Comparison of ENCODE assay signal across 2 cellular contexts in the genomic region with DNA sequence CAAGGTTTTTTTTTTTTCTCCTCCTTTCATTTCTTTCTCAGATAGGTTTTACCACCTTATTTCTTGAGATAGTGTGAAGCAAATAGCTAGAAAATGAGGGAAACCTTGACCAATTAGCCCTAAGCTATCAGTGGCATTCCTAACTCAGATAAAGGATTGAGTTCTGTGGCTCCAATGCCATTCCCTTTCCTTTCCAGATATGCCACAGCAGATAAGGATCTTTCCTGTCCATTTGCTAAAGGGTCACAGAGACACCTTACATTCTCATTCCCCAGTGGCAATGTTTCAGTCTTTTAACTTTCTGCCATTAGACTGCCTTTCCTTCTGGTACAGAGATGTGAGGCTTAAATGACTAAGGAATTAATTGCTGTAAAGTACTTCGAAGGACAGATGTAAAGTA.
TF ChIP-seq lines count a peak whose summit lies in the region.

No MANE protein-coding gene starts in this region.

TF ChIP-seq in SK-N-SH, 30 proteins besides CTCF, POLR2A, EP300 and RAD21 (continued from another document):
- TF ChIP-seq, protein P1, sequence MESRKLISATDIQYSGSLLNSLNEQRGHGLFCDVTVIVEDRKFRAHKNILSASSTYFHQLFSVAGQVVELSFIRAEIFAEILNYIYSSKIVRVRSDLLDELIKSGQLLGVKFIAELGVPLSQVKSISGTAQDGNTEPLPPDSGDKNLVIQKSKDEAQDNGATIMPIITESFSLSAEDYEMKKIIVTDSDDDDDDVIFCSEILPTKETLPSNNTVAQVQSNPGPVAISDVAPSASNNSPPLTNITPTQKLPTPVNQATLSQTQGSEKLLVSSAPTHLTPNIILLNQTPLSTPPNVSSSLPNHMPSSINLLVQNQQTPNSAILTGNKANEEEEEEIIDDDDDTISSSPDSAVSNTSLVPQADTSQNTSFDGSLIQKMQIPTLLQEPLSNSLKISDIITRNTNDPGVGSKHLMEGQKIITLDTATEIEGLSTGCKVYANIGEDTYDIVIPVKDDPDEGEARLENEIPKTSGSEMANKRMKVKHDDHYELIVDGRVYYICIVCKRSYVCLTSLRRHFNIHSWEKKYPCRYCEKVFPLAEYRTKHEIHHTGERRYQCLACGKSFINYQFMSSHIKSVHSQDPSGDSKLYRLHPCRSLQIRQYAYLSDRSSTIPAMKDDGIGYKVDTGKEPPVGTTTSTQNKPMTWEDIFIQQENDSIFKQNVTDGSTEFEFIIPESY (IDR thresholded peaks at IDR 0.05; ENCODE audit: borderline replicate concordance, low read depth) = no peak
- TF ChIP-seq FOXM1 (IDR thresholded peaks at IDR 0.05; ENCODE audit: low read depth) (no peak), TCF12 (IDR thresholded peaks at IDR 0.05) (peak; percentile 15; the same call in 1 of the 2 replicates), RCOR1 (IDR thresholded peaks at IDR 0.05; ENCODE audit: low read length) (peak; percentile 77), GATA2 (CRISPR knock-in tag; IDR thresholded peaks at IDR 0.05) (peak; percentile 93), CHD2 (IDR thresholded peaks at IDR 0.05; ENCODE audit: low read length, partially characterized antibody) (peak; percentile 48), FOXJ3 (CRISPR knock-in tag; IDR thresholded peaks at IDR 0.05) (peak; percentile 62; the same call in 1 of the 2 replicates)

TF ChIP-seq in SK-N-SH treated with all-trans-retinoic acid at 6 μM for 48 hours, 23 proteins besides CTCF, POLR2A, EP300 and RAD21 (continued from another document):
- TF ChIP-seq, protein P2, sequence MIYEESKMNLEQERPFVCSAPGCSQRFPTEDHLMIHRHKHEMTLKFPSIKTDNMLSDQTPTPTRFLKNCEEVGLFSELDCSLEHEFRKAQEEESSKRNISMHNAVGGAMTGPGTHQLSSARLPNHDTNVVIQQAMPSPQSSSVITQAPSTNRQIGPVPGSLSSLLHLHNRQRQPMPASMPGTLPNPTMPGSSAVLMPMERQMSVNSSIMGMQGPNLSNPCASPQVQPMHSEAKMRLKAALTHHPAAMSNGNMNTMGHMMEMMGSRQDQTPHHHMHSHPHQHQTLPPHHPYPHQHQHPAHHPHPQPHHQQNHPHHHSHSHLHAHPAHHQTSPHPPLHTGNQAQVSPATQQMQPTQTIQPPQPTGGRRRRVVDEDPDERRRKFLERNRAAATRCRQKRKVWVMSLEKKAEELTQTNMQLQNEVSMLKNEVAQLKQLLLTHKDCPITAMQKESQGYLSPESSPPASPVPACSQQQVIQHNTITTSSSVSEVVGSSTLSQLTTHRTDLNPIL (CRISPR knock-in tag; IDR thresholded peaks at IDR 0.05; ENCODE audit: low read depth) = no peak
- TF ChIP-seq ZNF70 (CRISPR knock-in tag; IDR thresholded peaks at IDR 0.05) = no peak
- no peak for TF ChIP-seq GLIS3 (CRISPR knock-in tag; IDR thresholded peaks at IDR 0.05)
- no peak for TF ChIP-seq SNAI2 (CRISPR knock-in tag; IDR thresholded peaks at IDR 0.05)
- no peak for TF ChIP-seq ZNF565 (CRISPR knock-in tag; conservative IDR thresholded peaks at IDR 0.05; ENCODE audit: low read depth)
- TF ChIP-seq TOX (CRISPR knock-in tag; IDR thresholded peaks at IDR 0.05; ENCODE audit: borderline replicate concordance) = no peak
- TF ChIP-seq, protein P3, sequence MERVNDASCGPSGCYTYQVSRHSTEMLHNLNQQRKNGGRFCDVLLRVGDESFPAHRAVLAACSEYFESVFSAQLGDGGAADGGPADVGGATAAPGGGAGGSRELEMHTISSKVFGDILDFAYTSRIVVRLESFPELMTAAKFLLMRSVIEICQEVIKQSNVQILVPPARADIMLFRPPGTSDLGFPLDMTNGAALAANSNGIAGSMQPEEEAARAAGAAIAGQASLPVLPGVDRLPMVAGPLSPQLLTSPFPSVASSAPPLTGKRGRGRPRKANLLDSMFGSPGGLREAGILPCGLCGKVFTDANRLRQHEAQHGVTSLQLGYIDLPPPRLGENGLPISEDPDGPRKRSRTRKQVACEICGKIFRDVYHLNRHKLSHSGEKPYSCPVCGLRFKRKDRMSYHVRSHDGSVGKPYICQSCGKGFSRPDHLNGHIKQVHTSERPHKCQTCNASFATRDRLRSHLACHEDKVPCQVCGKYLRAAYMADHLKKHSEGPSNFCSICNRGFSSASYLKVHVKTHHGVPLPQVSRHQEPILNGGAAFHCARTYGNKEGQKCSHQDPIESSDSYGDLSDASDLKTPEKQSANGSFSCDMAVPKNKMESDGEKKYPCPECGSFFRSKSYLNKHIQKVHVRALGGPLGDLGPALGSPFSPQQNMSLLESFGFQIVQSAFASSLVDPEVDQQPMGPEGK (CRISPR knock-in tag; IDR thresholded peaks at IDR 0.05; ENCODE audit: borderline replicate concordance) = no peak
- TF ChIP-seq ZC3H10 (CRISPR knock-in tag; IDR thresholded peaks at IDR 0.05) = no peak
- no peak for TF ChIP-seq ARNTL (CRISPR knock-in tag; IDR thresholded peaks at IDR 0.05; ENCODE audit: borderline replicate concordance, low read depth)
- TF ChIP-seq, protein P4, sequence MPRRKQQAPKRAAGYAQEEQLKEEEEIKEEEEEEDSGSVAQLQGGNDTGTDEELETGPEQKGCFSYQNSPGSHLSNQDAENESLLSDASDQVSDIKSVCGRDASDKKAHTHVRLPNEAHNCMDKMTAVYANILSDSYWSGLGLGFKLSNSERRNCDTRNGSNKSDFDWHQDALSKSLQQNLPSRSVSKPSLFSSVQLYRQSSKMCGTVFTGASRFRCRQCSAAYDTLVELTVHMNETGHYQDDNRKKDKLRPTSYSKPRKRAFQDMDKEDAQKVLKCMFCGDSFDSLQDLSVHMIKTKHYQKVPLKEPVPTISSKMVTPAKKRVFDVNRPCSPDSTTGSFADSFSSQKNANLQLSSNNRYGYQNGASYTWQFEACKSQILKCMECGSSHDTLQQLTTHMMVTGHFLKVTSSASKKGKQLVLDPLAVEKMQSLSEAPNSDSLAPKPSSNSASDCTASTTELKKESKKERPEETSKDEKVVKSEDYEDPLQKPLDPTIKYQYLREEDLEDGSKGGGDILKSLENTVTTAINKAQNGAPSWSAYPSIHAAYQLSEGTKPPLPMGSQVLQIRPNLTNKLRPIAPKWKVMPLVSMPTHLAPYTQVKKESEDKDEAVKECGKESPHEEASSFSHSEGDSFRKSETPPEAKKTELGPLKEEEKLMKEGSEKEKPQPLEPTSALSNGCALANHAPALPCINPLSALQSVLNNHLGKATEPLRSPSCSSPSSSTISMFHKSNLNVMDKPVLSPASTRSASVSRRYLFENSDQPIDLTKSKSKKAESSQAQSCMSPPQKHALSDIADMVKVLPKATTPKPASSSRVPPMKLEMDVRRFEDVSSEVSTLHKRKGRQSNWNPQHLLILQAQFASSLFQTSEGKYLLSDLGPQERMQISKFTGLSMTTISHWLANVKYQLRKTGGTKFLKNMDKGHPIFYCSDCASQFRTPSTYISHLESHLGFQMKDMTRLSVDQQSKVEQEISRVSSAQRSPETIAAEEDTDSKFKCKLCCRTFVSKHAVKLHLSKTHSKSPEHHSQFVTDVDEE (CRISPR knock-in tag; IDR thresholded peaks at IDR 0.05) = no peak
- no peak for TF ChIP-seq ISL1 (CRISPR knock-in tag; IDR thresholded peaks at IDR 0.05)
- TF ChIP-seq, protein P5, sequence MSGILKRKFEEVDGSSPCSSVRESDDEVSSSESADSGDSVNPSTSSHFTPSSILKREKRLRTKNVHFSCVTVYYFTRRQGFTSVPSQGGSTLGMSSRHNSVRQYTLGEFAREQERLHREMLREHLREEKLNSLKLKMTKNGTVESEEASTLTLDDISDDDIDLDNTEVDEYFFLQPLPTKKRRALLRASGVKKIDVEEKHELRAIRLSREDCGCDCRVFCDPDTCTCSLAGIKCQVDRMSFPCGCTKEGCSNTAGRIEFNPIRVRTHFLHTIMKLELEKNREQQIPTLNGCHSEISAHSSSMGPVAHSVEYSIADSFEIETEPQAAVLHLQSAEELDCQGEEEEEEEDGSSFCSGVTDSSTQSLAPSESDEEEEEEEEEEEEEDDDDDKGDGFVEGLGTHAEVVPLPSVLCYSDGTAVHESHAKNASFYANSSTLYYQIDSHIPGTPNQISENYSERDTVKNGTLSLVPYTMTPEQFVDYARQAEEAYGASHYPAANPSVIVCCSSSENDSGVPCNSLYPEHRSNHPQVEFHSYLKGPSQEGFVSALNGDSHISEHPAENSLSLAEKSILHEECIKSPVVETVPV (CRISPR knock-in tag; IDR thresholded peaks at IDR 0.05) = no peak
- TF ChIP-seq TCF4 (CRISPR knock-in tag; IDR thresholded peaks at IDR 0.05; ENCODE audit: borderline replicate concordance) = no peak
